ENCODE assay signal across 34 cellular contexts in genomic region chr2:207991944-207992343, GRCh38.
"Had no signal": no experiment of that assay in that cellular context is flagged by ENCODE, and none has a peak within 500 bp of the region (broad histone marks: within the 10 kb centered on the region; RNA-seq: fewer than 3 reads in every experiment).

No MANE protein-coding gene starts in this region.

- H3K9me3 ChIP-seq: ascending aorta, breast epithelium, esophagus muscularis mucosa, gastrocnemius medialis, heart left ventricle had no signal

- H3K4me3 ChIP-seq: ascending aorta, breast epithelium, cardiac muscle cell, coronary artery, dorsolateral prefrontal cortex, esophagus muscularis mucosa, gastrocnemius medialis, heart left ventricle had no signal

- H3K27me3 ChIP-seq: ascending aorta, breast epithelium, cardiac muscle cell, dorsolateral prefrontal cortex, esophagus muscularis mucosa, foreskin keratinocyte, gastrocnemius medialis, heart left ventricle had no signal

- H3K9me3 Mint-ChIP-seq: activated CD4-positive, alpha-beta memory T cell treated with anti-CD3 and anti-CD28 coated beads for 36 hours; activated naive CD4-positive, alpha-beta T cell treated with anti-CD3 and anti-CD28 coated beads, Interleukin-2, amount 10 ng/mL, durations not matched to agents 7 days and 5 days; activated T-helper 2 cell treated with anti-CD3 and anti-CD28 coated beads, Interferon-gamma antibody, Interleukin-2, Interleukin-4, amounts not matched to agents 10 μg/mL and 5 μg/mL and 100 μg/mL, durations not matched to agents 14 hours and 24 hours and 36 hours; brain; dendritic cell treated with granulocyte-macrophage colony-stimulating factor and Interleukin-4, amounts not matched to agents 40 ng/mL and 50 ng/mL, for 4 days; endodermal cell; T-helper 2 cell treated with Interferon-gamma antibody and Interleukin-4, amounts not matched to agents 5 μg/mL and 100 μg/mL, for 36 hours; WTC11 had no signal

- H3K4me1 Mint-ChIP-seq: endodermal cell, WTC11 had no signal

- H3K27ac ChIP-seq: ascending aorta, breast epithelium, cardiac muscle cell, coronary artery, dorsolateral prefrontal cortex, esophagus muscularis mucosa, foreskin keratinocyte, gastrocnemius medialis, heart left ventricle had no signal

- H3K36me3 ChIP-seq: ascending aorta, breast epithelium, cardiac muscle cell, esophagus muscularis mucosa, gastrocnemius medialis had no signal

- DNase-seq: activated CD4-positive, alpha-beta memory T cell treated with anti-CD3 and anti-CD28 coated beads for 36 hours; activated CD4-positive, alpha-beta T cell treated with anti-CD3 and anti-CD28 coated beads for 1 hour; activated CD4-positive, alpha-beta T cell treated with anti-CD3 and anti-CD28 coated beads for 48 hours; activated CD8-positive, alpha-beta memory T cell treated with anti-CD3 and anti-CD28 coated beads, Interleukin-2, amount 10 ng/mL, durations not matched to agents 7 days and 5 days; activated CD8-positive, alpha-beta memory T cell treated with anti-CD3 and anti-CD28 coated beads, Interleukin-2, amount 50 U/mL, for 4 hours; activated CD8-positive, alpha-beta T cell treated with anti-CD3 and anti-CD28 coated beads, Interleukin-2, amount 10 ng/mL, durations not matched to agents 7 days and 5 days; activated effector memory CD4-positive, alpha-beta T cell treated with anti-CD3 and anti-CD28 coated beads, Interleukin-2, amount 50 U/mL, for 16 hours; activated naive CD4-positive, alpha-beta T cell treated with anti-CD3 and anti-CD28 coated beads, Interleukin-2, amount 10 ng/mL, durations not matched to agents 7 days and 5 days; activated T-cell treated with anti-CD3 and anti-CD28 coated beads, Interleukin-2, amount 50 U/mL, for 1 hour; central memory CD4-positive, alpha-beta T cell; cerebellar nuclear complex; dorsolateral prefrontal cortex; effector memory CD4-positive, alpha-beta T cell; endodermal cell; erythroblast; foreskin keratinocyte; gastrocnemius medialis; glutamatergic neuron; heart left ventricle; hypothalamus; T-helper 1 cell; T-helper 17 cell; T1000 had no signal

- H3K4me1 ChIP-seq: ascending aorta, breast epithelium, foreskin keratinocyte had no signal

- H3K27ac Mint-ChIP-seq: activated CD4-positive, alpha-beta memory T cell treated with anti-CD3 and anti-CD28 coated beads for 36 hours; activated CD8-positive, alpha-beta memory T cell treated with anti-CD3 and anti-CD28 coated beads, Interleukin-2, amount 10 ng/mL, durations not matched to agents 7 days and 5 days; activated CD8-positive, alpha-beta T cell treated with anti-CD3 and anti-CD28 coated beads, Interleukin-2, amount 10 ng/mL, durations not matched to agents 7 days and 5 days; activated naive CD4-positive, alpha-beta T cell treated with anti-CD3 and anti-CD28 coated beads, Interleukin-2, amount 10 ng/mL, durations not matched to agents 7 days and 5 days; activated naive CD8-positive, alpha-beta T cell; activated T-helper 2 cell treated with anti-CD3 and anti-CD28 coated beads, Interferon-gamma antibody, Interleukin-2, Interleukin-4, amounts not matched to agents 10 μg/mL and 5 μg/mL and 100 μg/mL, durations not matched to agents 14 hours and 24 hours and 36 hours; brain; dendritic cell treated with granulocyte-macrophage colony-stimulating factor and Interleukin-4, amounts not matched to agents 40 ng/mL and 50 ng/mL, for 4 days; endodermal cell; T-helper 17 cell; T-helper 2 cell treated with Interferon-gamma antibody and Interleukin-4, amounts not matched to agents 5 μg/mL and 100 μg/mL, for 36 hours; WTC11 had no signal

- H3K36me3 Mint-ChIP-seq: activated CD4-positive, alpha-beta memory T cell treated with anti-CD3 and anti-CD28 coated beads for 36 hours; activated CD8-positive, alpha-beta memory T cell treated with anti-CD3 and anti-CD28 coated beads, Interleukin-2, amount 10 ng/mL, durations not matched to agents 7 days and 5 days; activated naive CD4-positive, alpha-beta T cell treated with anti-CD3 and anti-CD28 coated beads, Interleukin-2, amount 10 ng/mL, durations not matched to agents 7 days and 5 days; WTC11 had no signal

- H3K4me3 Mint-ChIP-seq: activated CD4-positive, alpha-beta memory T cell treated with anti-CD3 and anti-CD28 coated beads for 36 hours; activated CD8-positive, alpha-beta memory T cell treated with anti-CD3 and anti-CD28 coated beads, Interleukin-2, amount 10 ng/mL, durations not matched to agents 7 days and 5 days; activated CD8-positive, alpha-beta T cell treated with anti-CD3 and anti-CD28 coated beads, Interleukin-2, amount 10 ng/mL, durations not matched to agents 7 days and 5 days; activated naive CD4-positive, alpha-beta T cell treated with anti-CD3 and anti-CD28 coated beads, Interleukin-2, amount 10 ng/mL, durations not matched to agents 7 days and 5 days; activated naive CD8-positive, alpha-beta T cell; brain; dendritic cell treated with granulocyte-macrophage colony-stimulating factor and Interleukin-4, amounts not matched to agents 40 ng/mL and 50 ng/mL, for 4 days; endodermal cell; T-helper 17 cell; T-helper 2 cell treated with Interferon-gamma antibody and Interleukin-4, amounts not matched to agents 5 μg/mL and 100 μg/mL, for 36 hours; WTC11 had no signal

- H3K27me3 Mint-ChIP-seq: activated CD4-positive, alpha-beta memory T cell treated with anti-CD3 and anti-CD28 coated beads for 36 hours; activated CD8-positive, alpha-beta memory T cell treated with anti-CD3 and anti-CD28 coated beads, Interleukin-2, amount 10 ng/mL, durations not matched to agents 7 days and 5 days; activated naive CD4-positive, alpha-beta T cell treated with anti-CD3 and anti-CD28 coated beads, Interleukin-2, amount 10 ng/mL, durations not matched to agents 7 days and 5 days; activated naive CD8-positive, alpha-beta T cell; brain; dendritic cell treated with granulocyte-macrophage colony-stimulating factor and Interleukin-4, amounts not matched to agents 40 ng/mL and 50 ng/mL, for 4 days; T-helper 17 cell had no signal

- ATAC-seq: activated CD8-positive, alpha-beta memory T cell treated with anti-CD3 and anti-CD28 coated beads, Interleukin-2, amount 10 ng/mL, durations not matched to agents 7 days and 5 days; activated CD8-positive, alpha-beta T cell treated with anti-CD3 and anti-CD28 coated beads, Interleukin-2, amount 10 ng/mL, durations not matched to agents 7 days and 5 days; foreskin keratinocyte; gastrocnemius medialis; heart left ventricle; T-helper 17 cell; WTC11 had no signal
